1 cellular context compared by ENCODE assay signal in genomic region chr13:23552171-23552570, GRCh38.
TF ChIP-seq lines count a peak whose summit lies in the region.

No MANE protein-coding gene starts in this region.

TF ChIP-seq in GM12878, 131 proteins besides CTCF, POLR2A, EP300 and RAD21:
- TF ChIP-seq POLR2AphosphoS2 (IDR thresholded peaks at IDR 0.05; ENCODE audit: low read depth, low read length) (no peak), TBL1XR1 (IDR thresholded peaks at IDR 0.05; ENCODE audit: low read depth, low read length) (no peak), JUND (IDR thresholded peaks at IDR 0.05; ENCODE audit: low read depth, low read length) (no peak), IKZF2 (IDR thresholded peaks at IDR 0.05) (no peak), NFIC (IDR thresholded peaks at IDR 0.05; ENCODE audit: low read depth, low read length) (no peak), ZNF687 (IDR thresholded peaks at IDR 0.05) (no peak), BMI1 (IDR thresholded peaks at IDR 0.05; ENCODE audit: borderline replicate concordance) (no peak)
TF ChIP-seq in GM12878: peak in this region for 0.
